Comparison of ENCODE assay signal across 14 cellular contexts in genomic region chr5:172892713-172893112, GRCh38. TPM values are rescaled to one million over a fixed set of nuclear protein-coding genes. Genes with fewer than 3 reads are reported as not detected.
DNase-seq lines count a peak whose midpoint lies in the region; ATAC-seq and TF ChIP-seq lines count a peak whose summit lies in the region.
"Had no signal": no experiment of that assay in that cellular context is flagged by ENCODE, and none has a peak within 500 bp of the region (broad histone marks: within the 10 kb centered on the region; RNA-seq: fewer than 3 reads in every experiment).

No MANE protein-coding gene starts in this region.

- H3K4me2 ChIP-seq in BLaER1 treated with 17β-estradiol and CSF1 and Interleukin-3, amounts not matched to agents 10 nM and 100 nM: no peak overlapping the region

- peaks cover 9 to 33% (median 22%) of the 10 kb centered on the region in 10 experiments; a peak in 19 of 20 replicates for H3K4me1 ChIP-seq in BLaER1 treated with 17β-estradiol and CSF1 and Interleukin-3, amounts not matched to agents 10 nM and 100 nM
- peaks cover 56% of the 10 kb centered on the region for H3K4me1 ChIP-seq in lower lobe of right lung
- peaks cover 3 to 60% (median 19%) of the 10 kb centered on the region in 6 donors for H3K4me1 ChIP-seq in spleen

- no peak for TF ChIP-seq POLR2A in spleen (IDR thresholded peaks at IDR 0.05)

- peak overlapping the region in 8 of 11 experiments; percentile 0 to 39 (median 28); a peak in 6 of 22 replicates for H3K27ac ChIP-seq in BLaER1 treated with 17β-estradiol and CSF1 and Interleukin-3, amounts not matched to agents 10 nM and 100 nM
- peak overlapping the region in 33 of 59 donors; percentile 0 to 81 (median 52) for H3K27ac ChIP-seq in dorsolateral prefrontal cortex
- peak overlapping the region; percentile 74 for H3K27ac ChIP-seq in lower lobe of right lung
- H3K27ac ChIP-seq in spleen: peak overlapping the region; percentile 4 to 80 (median 62)
- H3K27ac ChIP-seq in WERI-Rb-1: no peak overlapping the region
- H3K27ac ChIP-seq: VCaP had no signal

- H3K36me3 ChIP-seq in BLaER1 treated with 17β-estradiol and CSF1 and Interleukin-3, amounts not matched to agents 10 nM and 100 nM: peaks cover 58 to 95% (median 90%) of the 10 kb centered on the region in 11 experiments
- H3K36me3 ChIP-seq in lower lobe of right lung: peaks cover 46% of the 10 kb centered on the region
- peaks cover 0 to 90% (median 22%) of the 10 kb centered on the region in 6 donors for H3K36me3 ChIP-seq in spleen
- H3K36me3 ChIP-seq in WERI-Rb-1: peaks cover 3% of the 10 kb centered on the region

- WGBS in spleen, 5 donors: 77 to 91% (median 82%) methylated on average over 7 of the region's 7 CpGs

- no peak overlapping the region for H3K4me3 ChIP-seq in BLaER1 treated with 17β-estradiol and CSF1 and Interleukin-3, amounts not matched to agents 10 nM and 100 nM
- H3K4me3 ChIP-seq in dorsolateral prefrontal cortex (no peak overlapping the region), lower lobe of right lung (no peak overlapping the region), spleen (no peak overlapping the region), WERI-Rb-1 (ENCODE audit: low read depth, low read length) (no peak overlapping the region)

- ATAC-seq in lower lobe of right lung (peak in 1 of 2 donors; percentile 11), HG03135 (IDR thresholded peaks at IDR 0.05; ENCODE audit: unreplicated experiment) (no peak)
- ATAC-seq: activated naive CD4-positive, alpha-beta T cell treated with anti-CD3 and anti-CD28 coated beads, Interleukin-2, amount 50 U/mL, for 72 hours; naive thymus-derived CD4-positive, alpha-beta T cell; SK-N-SH treated with all-trans-retinoic acid at 6 μM for 48 hours had no signal

- no peak overlapping the region for H3K9ac ChIP-seq in BLaER1 treated with 17β-estradiol and CSF1 and Interleukin-3, amounts not matched to agents 10 nM and 100 nM

- intact Hi-C loops in dorsolateral prefrontal cortex (cut with DNase I): no loop called here
- intact Hi-C loops in lower lobe of right lung (cut with DNase I): no loop called here
- intact Hi-C loops in spleen (cut with DNase I; ENCODE audit: low total_unique reads): no loop called here

- H3K9me3 ChIP-seq in BLaER1 treated with 17β-estradiol and CSF1 and Interleukin-3, amounts not matched to agents 10 nM and 100 nM (replicated peaks in 1 of 11): no peaks in the 10 kb centered on the region
- H3K9me3 ChIP-seq in lower lobe of right lung (no peaks in the 10 kb centered on the region), spleen (no peaks in the 10 kb centered on the region), WERI-Rb-1 (ENCODE audit: severe bottlenecking) (no peaks in the 10 kb centered on the region)

- no peaks in the 10 kb centered on the region for H3K27me3 ChIP-seq in BLaER1 treated with 17β-estradiol and CSF1 and Interleukin-3, amounts not matched to agents 10 nM and 100 nM
- H3K27me3 ChIP-seq in dorsolateral prefrontal cortex: no peaks in the 10 kb centered on the region
- no peaks in the 10 kb centered on the region for H3K27me3 ChIP-seq in lower lobe of right lung (ENCODE audit: low read depth)
- H3K27me3 ChIP-seq in spleen (replicated peaks in 1 of 7): no peaks in the 10 kb centered on the region
- no peaks in the 10 kb centered on the region for H3K27me3 ChIP-seq in WERI-Rb-1 (ENCODE audit: insufficient read depth, low read depth, severe bottlenecking)

- TF ChIP-seq CTCF in dorsolateral prefrontal cortex (IDR thresholded peaks at IDR 0.05 in 54 of 56, conservative IDR thresholded peaks at IDR 0.05 in 2 of 56; ENCODE audit: low read depth in 1 of 56, partially characterized antibody in 56 of 56) (no peak), lower lobe of right lung (IDR thresholded peaks at IDR 0.05) (no peak), spleen (IDR thresholded peaks at IDR 0.05 in 8 of 11, conservative IDR thresholded peaks at IDR 0.05 in 3 of 11) (no peak), WERI-Rb-1 (IDR thresholded peaks at IDR 0.05; ENCODE audit: low read depth, low read length) (no peak)

- DNase-seq in dorsolateral prefrontal cortex (no peak), lower lobe of right lung (no peak), spleen (no peak), WERI-Rb-1 (no peak), NCI-H1436 (lab: John Stamatoyannopoulos, UW) (no peak), Kasumi-1 (lab: John Stamatoyannopoulos, UW) (no peak)
- DNase-seq: cortex of kidney; MV-4-11; naive thymus-derived CD4-positive, alpha-beta T cell had no signal

- peaks cover 0 to 44% (median 0%) of the 10 kb centered on the region in 11 experiments; a peak in 3 of 22 replicates for H4K20me1 ChIP-seq in BLaER1 treated with 17β-estradiol and CSF1 and Interleukin-3, amounts not matched to agents 10 nM and 100 nM

RNA-seq across cellular contexts. Expression of gene ERGIC1, which starts 58.7 kb away (rescaled TPM):
- total RNA-seq in dorsolateral prefrontal cortex: 100 to 1,000 TPM in 4 of 120 experiments, 10 to 100 TPM in 116; 48.4 to 109 (median 68.1) TPM
- total RNA-seq in lower lobe of right lung: 177 TPM
- 100 to 1,000 TPM in 6 of 7 donors, 10 to 100 TPM in 1; 96.6 to 166 (median 143) TPM for total RNA-seq in spleen
- polyA plus RNA-seq in spleen: 10 to 100 TPM; 36.9 to 84.6 (median 46.8) TPM
